ENCODE assay signal across 1 cellular context in genomic region chr9:96874947-96875459, GRCh38.
TF ChIP-seq lines count a peak whose summit lies in the region.

No MANE protein-coding gene starts in this region.

TF ChIP-seq in HepG2, 621 proteins besides CTCF, POLR2A, EP300 and RAD21 (continued from another document):
- TF ChIP-seq ZNF800 (CRISPR knock-in tag; IDR thresholded peaks at IDR 0.05) (peak; percentile 7; the same call in 1 of the 2 replicates), GZF1 (CRISPR knock-in tag; IDR thresholded peaks at IDR 0.05) (0 out of 2 replicates have a peak, but pooled peaks have one; percentile 12), KDM5A (IDR thresholded peaks at IDR 0.05; ENCODE audit: borderline replicate concordance, low read length) (no peak), ZBTB20 (CRISPR knock-in tag; IDR thresholded peaks at IDR 0.05; ENCODE audit: borderline replicate concordance, low read depth) (0 out of 2 replicates have a peak, but pooled peaks have one; percentile 71), ZBED4 (CRISPR knock-in tag; IDR thresholded peaks at IDR 0.05; ENCODE audit: borderline replicate concordance) (no peak), ZNF768 (CRISPR knock-in tag; IDR thresholded peaks at IDR 0.05) (no peak), SOX13 (IDR thresholded peaks at IDR 0.05) (no peak), SOX13 (CRISPR knock-in tag; conservative IDR thresholded peaks at IDR 0.05 in 1 of 2, IDR thresholded peaks at IDR 0.05 in 1 of 2) (peak in 1 of 2 experiments; percentile 66; a peak in 1 of 4 replicates), ZNF367 (CRISPR knock-in tag; IDR thresholded peaks at IDR 0.05; ENCODE audit: borderline replicate concordance) (no peak), SAP130 (CRISPR knock-in tag; IDR thresholded peaks at IDR 0.05; ENCODE audit: low read depth) (0 out of 2 replicates have a peak, but pooled peaks have one; percentile 24), SOX5 (CRISPR knock-in tag; IDR thresholded peaks at IDR 0.05; ENCODE audit: borderline replicate concordance) (peak; percentile 61; the same call in 1 of the 2 replicates), HES4 (CRISPR knock-in tag; IDR thresholded peaks at IDR 0.05; ENCODE audit: borderline replicate concordance) (0 out of 2 replicates have a peak, but pooled peaks have one; percentile 12), ZNF747 (CRISPR knock-in tag; IDR thresholded peaks at IDR 0.05; ENCODE audit: borderline replicate concordance) (0 out of 2 replicates have a peak, but pooled peaks have one; percentile 13), CREM (IDR thresholded peaks at IDR 0.05) (peak; percentile 24; the same call in 1 of the 2 replicates), CREM (CRISPR knock-in tag; IDR thresholded peaks at IDR 0.05) (no peak), FOSL2 (CRISPR knock-in tag; IDR thresholded peaks at IDR 0.05) (peak; percentile 81), ZXDC (CRISPR knock-in tag; IDR thresholded peaks at IDR 0.05) (no peak), KLF12 (CRISPR knock-in tag; IDR thresholded peaks at IDR 0.05; ENCODE audit: borderline replicate concordance) (0 out of 2 replicates have a peak, but pooled peaks have one; percentile 19), ZBTB21 (CRISPR knock-in tag; IDR thresholded peaks at IDR 0.05) (peak; percentile 83), ZNF564 (CRISPR knock-in tag; IDR thresholded peaks at IDR 0.05) (no peak), GABPB1 (CRISPR knock-in tag; IDR thresholded peaks at IDR 0.05) (0 out of 2 replicates have a peak, but pooled peaks have one; percentile 4), CREB1 (IDR thresholded peaks at IDR 0.05) (peak; percentile 67), CREB1 (CRISPR knock-in tag; IDR thresholded peaks at IDR 0.05) (peak; percentile 65), REPIN1 (CRISPR knock-in tag; IDR thresholded peaks at IDR 0.05; ENCODE audit: borderline replicate concordance, low read depth) (0 out of 2 replicates have a peak, but pooled peaks have one; percentile 3), FOXP1 (IDR thresholded peaks at IDR 0.05) (no peak), FOXP1 (CRISPR knock-in tag; IDR thresholded peaks at IDR 0.05) (0 out of 2 replicates have a peak, but pooled peaks have one; percentile 23)
- TF ChIP-seq, protein P1, sequence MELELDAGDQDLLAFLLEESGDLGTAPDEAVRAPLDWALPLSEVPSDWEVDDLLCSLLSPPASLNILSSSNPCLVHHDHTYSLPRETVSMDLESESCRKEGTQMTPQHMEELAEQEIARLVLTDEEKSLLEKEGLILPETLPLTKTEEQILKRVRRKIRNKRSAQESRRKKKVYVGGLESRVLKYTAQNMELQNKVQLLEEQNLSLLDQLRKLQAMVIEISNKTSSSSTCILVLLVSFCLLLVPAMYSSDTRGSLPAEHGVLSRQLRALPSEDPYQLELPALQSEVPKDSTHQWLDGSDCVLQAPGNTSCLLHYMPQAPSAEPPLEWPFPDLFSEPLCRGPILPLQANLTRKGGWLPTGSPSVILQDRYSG (CRISPR knock-in tag; IDR thresholded peaks at IDR 0.05): 0 out of 2 replicates have a peak, but pooled peaks have one; percentile 1
